Comparison of ENCODE assay signal across 24 cellular contexts in genomic region chr14:97065305-97066067, GRCh38.
"Had no signal": no experiment of that assay in that cellular context is flagged by ENCODE, and none has a peak within 500 bp of the region (broad histone marks: within the 10 kb centered on the region; RNA-seq: fewer than 3 reads in every experiment).

No MANE protein-coding gene starts in this region.

- H3K27me3 ChIP-seq: colonic mucosa, right lobe of liver, testis, transverse colon had no signal

- H3K27ac ChIP-seq: colonic mucosa, neutrophil, right lobe of liver, testis, transverse colon, VCaP had no signal

- H3K9me3 ChIP-seq: colonic mucosa, neutrophil, right lobe of liver, testis, transverse colon had no signal

- DNase-seq: activated CD4-positive, alpha-beta memory T cell treated with anti-CD3 and anti-CD28 coated beads, Interleukin-2, amount 10 ng/mL, durations not matched to agents 7 days and 5 days; activated CD4-positive, alpha-beta T cell treated with anti-CD3 and anti-CD28 coated beads, Interleukin-2, amount 10 ng/mL, durations not matched to agents 24 days and 14 days; activated CD8-positive, alpha-beta memory T cell treated with anti-CD3 and anti-CD28 coated beads, Interleukin-2, amount 50 U/mL, for 48 hours; activated gamma-delta T cell treated with Interleukin-2 at 50 U/mL for 16 hours; activated T-cell treated with anti-CD3 and anti-CD28 coated beads, Interleukin-2, amount 50 U/mL, for 24 hours; colonic mucosa; effector memory CD4-positive, alpha-beta T cell; head of caudate nucleus; hippocampal formation; kidney; right lobe of liver; stimulated activated CD4-positive, alpha-beta T cell treated with anti-CD3 and anti-CD28 coated beads, Interleukin-2, amount 100 ng/mL, for 48 hours; stimulated activated naive CD8-positive, alpha-beta T cell treated with anti-CD3 and anti-CD28 coated beads, Interleukin-15, Interleukin-2, amounts not matched to agents 100 U/mL and 50 U/mL, for 24 hours; T-helper 9 cell; testis; transverse colon had no signal

- H3K4me1 Mint-ChIP-seq: activated CD4-positive, alpha-beta T cell treated with anti-CD3 and anti-CD28 coated beads, Interleukin-2, amount 10 ng/mL, durations not matched to agents 24 days and 14 days; activated naive CD4-positive, alpha-beta T cell treated with anti-CD3 and anti-CD28 coated beads, Interleukin-2, amount 50 U/mL, for 24 hours; nephron had no signal

- H3K36me3 ChIP-seq: colonic mucosa, neutrophil, right lobe of liver, transverse colon had no signal

- H3K4me3 Mint-ChIP-seq: activated CD4-positive, alpha-beta memory T cell treated with anti-CD3 and anti-CD28 coated beads, Interleukin-2, amount 10 ng/mL, durations not matched to agents 7 days and 5 days; activated CD4-positive, alpha-beta T cell treated with anti-CD3 and anti-CD28 coated beads, Interleukin-2, amount 10 ng/mL, durations not matched to agents 24 days and 14 days; activated naive CD4-positive, alpha-beta T cell treated with anti-CD3 and anti-CD28 coated beads, Interleukin-2, amount 50 U/mL, for 24 hours; activated T-cell treated with anti-CD3 and anti-CD28 coated beads, Interleukin-2, amount 50 U/mL, for 24 hours; nephron; T-helper 1 cell treated with Interleukin-12 subunit alpha and Interleukin-12 subunit beta and Interleukin-4 antibody, amounts not matched to agents 30 μg/mL and 1 μg/mL, for 36 hours had no signal

- H3K4me3 ChIP-seq: colonic mucosa, lung, right lobe of liver, testis, transverse colon had no signal

- H3K27me3 Mint-ChIP-seq: activated CD4-positive, alpha-beta memory T cell treated with anti-CD3 and anti-CD28 coated beads, Interleukin-2, amount 10 ng/mL, durations not matched to agents 7 days and 5 days; activated CD4-positive, alpha-beta T cell treated with anti-CD3 and anti-CD28 coated beads, Interleukin-2, amount 10 ng/mL, durations not matched to agents 24 days and 14 days; activated naive CD4-positive, alpha-beta T cell treated with anti-CD3 and anti-CD28 coated beads, Interleukin-2, amount 50 U/mL, for 24 hours; activated T-cell treated with anti-CD3 and anti-CD28 coated beads, Interleukin-2, amount 50 U/mL, for 24 hours had no signal

- ATAC-seq: activated CD4-positive, CD25-positive, alpha-beta regulatory T cell treated with anti-CD3 and anti-CD28 coated beads, Interleukin-2, amount 50 U/mL, for 24 hours; left lobe of liver; right lobe of liver; stimulated activated naive CD8-positive, alpha-beta T cell treated with anti-CD3 and anti-CD28 coated beads, Interleukin-15, Interleukin-2, amounts not matched to agents 100 U/mL and 50 U/mL, for 24 hours had no signal

- H3K4me1 ChIP-seq: colonic mucosa, right lobe of liver, testis, transverse colon had no signal

- H3K27ac Mint-ChIP-seq: activated CD4-positive, alpha-beta memory T cell treated with anti-CD3 and anti-CD28 coated beads, Interleukin-2, amount 10 ng/mL, durations not matched to agents 7 days and 5 days; activated CD4-positive, alpha-beta T cell treated with anti-CD3 and anti-CD28 coated beads, Interleukin-2, amount 10 ng/mL, durations not matched to agents 24 days and 14 days; activated naive CD4-positive, alpha-beta T cell treated with anti-CD3 and anti-CD28 coated beads, Interleukin-2, amount 50 U/mL, for 24 hours; activated T-cell treated with anti-CD3 and anti-CD28 coated beads, Interleukin-2, amount 50 U/mL, for 24 hours; nephron; T-helper 1 cell treated with Interleukin-12 subunit alpha and Interleukin-12 subunit beta and Interleukin-4 antibody, amounts not matched to agents 30 μg/mL and 1 μg/mL, for 36 hours had no signal

- H3K9me3 Mint-ChIP-seq: activated CD4-positive, alpha-beta memory T cell treated with anti-CD3 and anti-CD28 coated beads, Interleukin-2, amount 10 ng/mL, durations not matched to agents 7 days and 5 days; activated CD4-positive, alpha-beta T cell treated with anti-CD3 and anti-CD28 coated beads, Interleukin-2, amount 10 ng/mL, durations not matched to agents 24 days and 14 days; activated naive CD4-positive, alpha-beta T cell treated with anti-CD3 and anti-CD28 coated beads, Interleukin-2, amount 50 U/mL, for 24 hours; activated T-cell treated with anti-CD3 and anti-CD28 coated beads, Interleukin-2, amount 50 U/mL, for 24 hours; nephron; T-helper 1 cell treated with Interleukin-12 subunit alpha and Interleukin-12 subunit beta and Interleukin-4 antibody, amounts not matched to agents 30 μg/mL and 1 μg/mL, for 36 hours had no signal
